ENCODE assay signal across 1 cellular context in genomic region chr16:66224636-66225035, GRCh38.
TF ChIP-seq lines count a peak whose summit lies in the region.

No MANE protein-coding gene starts in this region.

TF ChIP-seq in GM23338, 12 proteins besides CTCF, POLR2A, EP300 and RAD21 (continued from another document):
- no peak for TF ChIP-seq ZNF462 (CRISPR knock-in tag; IDR thresholded peaks at IDR 0.05)
- TF ChIP-seq STAT1 (IDR thresholded peaks at IDR 0.05; ENCODE audit: unreplicated experiment): no peak
- no peak for TF ChIP-seq JUNB (IDR thresholded peaks at IDR 0.05; ENCODE audit: unreplicated experiment)
- TF ChIP-seq EZH2 (IDR thresholded peaks at IDR 0.05; ENCODE audit: low read depth, unreplicated experiment): no peak
- TF ChIP-seq NANOG (IDR thresholded peaks at IDR 0.05; ENCODE audit: borderline replicate concordance): no peak
- TF ChIP-seq ZNF331 (CRISPR knock-in tag; IDR thresholded peaks at IDR 0.05; ENCODE audit: low read depth): no peak
- TF ChIP-seq, protein P1, sequence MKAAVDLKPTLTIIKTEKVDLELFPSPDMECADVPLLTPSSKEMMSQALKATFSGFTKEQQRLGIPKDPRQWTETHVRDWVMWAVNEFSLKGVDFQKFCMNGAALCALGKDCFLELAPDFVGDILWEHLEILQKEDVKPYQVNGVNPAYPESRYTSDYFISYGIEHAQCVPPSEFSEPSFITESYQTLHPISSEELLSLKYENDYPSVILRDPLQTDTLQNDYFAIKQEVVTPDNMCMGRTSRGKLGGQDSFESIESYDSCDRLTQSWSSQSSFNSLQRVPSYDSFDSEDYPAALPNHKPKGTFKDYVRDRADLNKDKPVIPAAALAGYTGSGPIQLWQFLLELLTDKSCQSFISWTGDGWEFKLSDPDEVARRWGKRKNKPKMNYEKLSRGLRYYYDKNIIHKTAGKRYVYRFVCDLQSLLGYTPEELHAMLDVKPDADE (IDR thresholded peaks at IDR 0.05): no peak
